ENCODE assay signal across 10 cellular contexts in genomic region chr3:142987080-142987700, GRCh38. TPM values are rescaled to one million over a fixed set of nuclear protein-coding genes. Genes with fewer than 3 reads are reported as not detected.
DNase-seq lines count a peak whose midpoint lies in the region; ATAC-seq and TF ChIP-seq lines count a peak whose summit lies in the region.
"Had no signal": no experiment of that assay in that cellular context is flagged by ENCODE, and none has a peak within 500 bp of the region (broad histone marks: within the 10 kb centered on the region; RNA-seq: fewer than 3 reads in every experiment).

No MANE protein-coding gene starts in this region.

- H3K4me3 ChIP-seq in IMR-90 (ENCODE audit: insufficient read depth, low read depth, low read length) (no peak overlapping the region), RWPE2 (ENCODE audit: severe bottlenecking) (no peak overlapping the region), esophagus squamous epithelium (no peak overlapping the region), osteoblast (ENCODE audit: insufficient read depth, low read length) (no peak overlapping the region)
- H3K4me3 ChIP-seq: BLaER1 had no signal

- in situ Hi-C loops in IMR-90 (cut with MboI; ENCODE audit: low sequenced_read_pairs) = no loop called here

- POLR2A ChIA-PET in IMR-90 (lab: Charles Lee; ENCODE audit: unreplicated experiment) = no interaction called here

- no peak overlapping the region for H2AK5ac ChIP-seq in IMR-90 (ENCODE audit: low read depth, low read length)

- H3K9ac ChIP-seq in IMR-90 (ENCODE audit: low read depth, low read length) = no peak overlapping the region
- H3K9ac ChIP-seq: BLaER1 had no signal

- no peak overlapping the region for H2BK15ac ChIP-seq in IMR-90 (ENCODE audit: low read depth, low read length)

- H4K91ac ChIP-seq in IMR-90 (ENCODE audit: insufficient read depth, low read depth, low read length) = no peak overlapping the region

- H2BK5ac ChIP-seq in IMR-90 (ENCODE audit: low read depth, low read length, poor library complexity, severe bottlenecking) = no peak overlapping the region

- H2BK120ac ChIP-seq in IMR-90 (ENCODE audit: low read depth, low read length) = no peak overlapping the region

- H3K4me2 ChIP-seq in IMR-90 (ENCODE audit: low read depth, low read length) = no peak overlapping the region
- no peak overlapping the region for H3K4me2 ChIP-seq in osteoblast (ENCODE audit: insufficient read depth, low read length)
- H3K4me2 ChIP-seq: BLaER1 had no signal

- no peaks in the 10 kb centered on the region for H3K4me1 ChIP-seq in IMR-90 (ENCODE audit: control insufficient read depth, insufficient read depth, low read length)
- H3K4me1 ChIP-seq in RWPE2 (ENCODE audit: insufficient read depth, poor library complexity, severe bottlenecking) = no peaks in the 10 kb centered on the region
- H3K4me1 ChIP-seq in esophagus squamous epithelium = peaks cover 0 to 11% (median 0%) of the 10 kb centered on the region in 3 donors
- no peaks in the 10 kb centered on the region for H3K4me1 ChIP-seq in osteoblast (ENCODE audit: insufficient read depth, low read length)

- intact Hi-C loops in IMR-90 (cut with micrococcal nuclease) = loop anchor here (1.0 to 2.0 kb wide), 3 partner anchors 58 to 400 kb away; no protein-coding TSS in a partner anchor
- intact Hi-C loops in esophagus squamous epithelium (cut with DNase I) = no loop called here
- intact Hi-C loops in sciatic nerve (cut with DNase I) = no loop called here

- no peaks in the 10 kb centered on the region for H3K36me3 ChIP-seq in IMR-90 (ENCODE audit: control insufficient read depth, insufficient read depth, low read length)
- H3K36me3 ChIP-seq in RWPE2 (ENCODE audit: low read depth) = no peaks in the 10 kb centered on the region
- H3K36me3 ChIP-seq in esophagus squamous epithelium = no peaks in the 10 kb centered on the region
- no peaks in the 10 kb centered on the region for H3K36me3 ChIP-seq in osteoblast (ENCODE audit: insufficient read depth, low read length)
- H3K36me3 ChIP-seq: BLaER1 had no signal

- H3K14ac ChIP-seq in IMR-90 (replicated peaks; ENCODE audit: low read depth, low read length) = no peak overlapping the region

- no peak overlapping the region for H2AFZ ChIP-seq in IMR-90 (replicated peaks; ENCODE audit: low read length, poor library complexity)
- peak overlapping the region; percentile 60 for H2AFZ ChIP-seq in osteoblast (ENCODE audit: low read length)

- peak; percentile 68 for TF ChIP-seq CTCF in IMR-90 (conservative IDR thresholded peaks at IDR 0.05; ENCODE audit: low read depth, low read length)
- peak; percentile 87 for TF ChIP-seq CTCF in RWPE2 (IDR thresholded peaks at IDR 0.05; ENCODE audit: poor library complexity, severe bottlenecking)
- TF ChIP-seq CTCF in esophagus squamous epithelium (IDR thresholded peaks at IDR 0.05) = peak; percentile 42 to 75 (median 60)
- peak; percentile 68 for TF ChIP-seq CTCF in osteoblast (IDR thresholded peaks at IDR 0.05; ENCODE audit: extremely low read depth, low read depth, low read length)

- H4K5ac ChIP-seq in IMR-90 (ENCODE audit: low read depth, low read length) = no peak overlapping the region

- H2BK20ac ChIP-seq in IMR-90 (ENCODE audit: low read depth, low read length) = no peak overlapping the region

- dilution Hi-C loops in IMR-90 (cut with HindIII; ENCODE audit: low sequenced_read_pairs, unreplicated experiment) = no loop called here

- no peak overlapping the region for H3K18ac ChIP-seq in IMR-90 (ENCODE audit: low read depth, low read length)

- peaks cover 17% of the 10 kb centered on the region for H3K27me3 ChIP-seq in IMR-90 (ENCODE audit: control insufficient read depth, insufficient read depth, low read length)
- no peaks in the 10 kb centered on the region for H3K27me3 ChIP-seq in RWPE2 (ENCODE audit: insufficient read depth, poor library complexity, severe bottlenecking)
- H3K27me3 ChIP-seq in esophagus squamous epithelium = no peaks in the 10 kb centered on the region
- no peaks in the 10 kb centered on the region for H3K27me3 ChIP-seq in osteoblast (ENCODE audit: insufficient read depth, low read length)
- H3K27me3 ChIP-seq: BLaER1 had no signal

- H3K79me2 ChIP-seq in osteoblast (ENCODE audit: insufficient read depth, low read length) = no peaks in the 10 kb centered on the region

- no peak overlapping the region for H3K27ac ChIP-seq in IMR-90 (ENCODE audit: insufficient read depth, low read length)
- H3K27ac ChIP-seq in RWPE2 (ENCODE audit: poor library complexity, severe bottlenecking) = no peak overlapping the region
- no peak overlapping the region for H3K27ac ChIP-seq in esophagus squamous epithelium
- H3K27ac ChIP-seq in osteoblast (ENCODE audit: low read depth, low read length) = no peak overlapping the region
- H3K27ac ChIP-seq: BLaER1 had no signal

- peak; percentile 39 for DNase-seq in DMS153 treated with DMSO at 0.1 percent for 48 hours (lab: John Stamatoyannopoulos, UW; ENCODE audit: unreplicated experiment)
- DNase-seq in DMS153 (lab: John Stamatoyannopoulos, UW) = no peak
- DNase-seq in IMR-90 = peak; percentile 55
- no peak for DNase-seq in RWPE2 (ENCODE audit: low spot score)
- DNase-seq in esophagus squamous epithelium (lab: John Stamatoyannopoulos, UW) = no peak
- DNase-seq in osteoblast (ENCODE audit: insufficient read length, low spot score, missing footprints) = peak; percentile 84
- DNase-seq in sciatic nerve (ENCODE audit: low spot score) = no peak
- DNase-seq in activated T-cell treated with anti-CD3 and anti-CD28 coated beads, Interleukin-2, amount 50 U/mL, for 48 hours = no peak

- H3K9me3 ChIP-seq in IMR-90 (ENCODE audit: control insufficient read depth, insufficient read depth, low read length) (no peaks in the 10 kb centered on the region), RWPE2 (ENCODE audit: severe bottlenecking) (no peaks in the 10 kb centered on the region), esophagus squamous epithelium (no peaks in the 10 kb centered on the region), osteoblast (ENCODE audit: low read depth, low read length) (no peaks in the 10 kb centered on the region)
- H3K9me3 ChIP-seq: BLaER1 had no signal

- BruUV-seq in IMR-90 (replicated peaks; lab: Mats Ljungman, UMichigan) = no TSS peak

- no peak overlapping the region for H3K23ac ChIP-seq in IMR-90 (ENCODE audit: low read depth, low read length)

- H2AK9ac ChIP-seq in IMR-90 (replicated peaks; ENCODE audit: low read depth, low read length, poor library complexity) = no peak overlapping the region

- no peaks in the 10 kb centered on the region for H3K79me1 ChIP-seq in IMR-90 (ENCODE audit: low read depth in 1 of 2, low read length in 2 of 2)

- CTCF ChIA-PET in IMR-90 (lab: Yijun Ruan, JAX) = interaction anchor here (0.6 to 1.6 kb wide), 9 partner anchors 14 to 409 kb away, joined by 3 to 6 read pairs (median 3); partner anchors contain the start of genes ATR and U2SURP

- TF ChIP-seq POLR2A in IMR-90 (IDR thresholded peaks at IDR 0.05; ENCODE audit: low read depth, low read length) (no peak), esophagus squamous epithelium (IDR thresholded peaks at IDR 0.05) (no peak)

- TF ChIP-seq RAD21 in IMR-90 (IDR thresholded peaks at IDR 0.05; ENCODE audit: low read length) = peak; percentile 63

- no peaks in the 10 kb centered on the region for H3K9me1 ChIP-seq in IMR-90 (ENCODE audit: insufficient read depth, low read length)

- H4K20me1 ChIP-seq in IMR-90 (ENCODE audit: insufficient read depth, low read length) (no peaks in the 10 kb centered on the region), osteoblast (ENCODE audit: insufficient read depth, low read length) (no peaks in the 10 kb centered on the region)
- H4K20me1 ChIP-seq: BLaER1 had no signal

- no peak overlapping the region for H4K8ac ChIP-seq in IMR-90 (ENCODE audit: low read depth in 2 of 2, low read length in 2 of 2)

- H3K56ac ChIP-seq in IMR-90 (ENCODE audit: extremely low read depth, insufficient read depth, low read length) = no peak overlapping the region

- no CpG with 5 or more reads among the region's 5 CpGs for WGBS in IMR-90 (ENCODE audit: extremely low coverage in 2 of 2, insufficient read length in 1 of 2), 2 experiments
- WGBS in esophagus squamous epithelium, 2 donors = 49 to 59% methylated on average over 5 of the region's 5 CpGs

- H3K4ac ChIP-seq in IMR-90 (ENCODE audit: low read depth, low read length) = no peak overlapping the region

- peak; percentile 65 for ATAC-seq in IMR-90 (ENCODE audit: low read depth)
- ATAC-seq in RWPE2 (ENCODE audit: low read depth) = 0 out of 3 replicates have a peak, but pooled peaks have one; percentile 45
- no peak for ATAC-seq in sciatic nerve

TF ChIP-seq in IMR-90, 13 proteins besides CTCF, POLR2A, EP300 and RAD21:
- TF ChIP-seq SMC3 (IDR thresholded peaks at IDR 0.05; ENCODE audit: low read depth, low read length) = peak; percentile 66
- no peak for TF ChIP-seq RFX5 (IDR thresholded peaks at IDR 0.05; ENCODE audit: low read depth, low read length)

RNA-seq across cellular contexts. Expression of gene U2SURP, which starts 14.2 kb away (rescaled TPM):
- 29.4 and 58.3 TPM in 2 replicates for total RNA-seq in IMR-90 (2012; rRNA removed)
- 20.8 and 24.8 TPM in 2 replicates for polyA plus RNA-seq in IMR-90 (2012; rRNA removed)
- polyA plus RNA-seq in IMR-90 (2012; cell fraction: cytosol; rRNA removed) = 1.1 and 2.4 TPM in 2 replicates
- polyA plus RNA-seq in IMR-90 (2012; cell fraction: nucleus; rRNA removed; ENCODE audit: low replicate concordance) = 4.6 and 45.9 TPM in 2 replicates
- 10 to 100 TPM; 25.4 to 70.8 (median 51.0) TPM for total RNA-seq in esophagus squamous epithelium
- total RNA-seq in osteoblast = 85.0 and 85.5 TPM in 2 replicates
- total RNA-seq in sciatic nerve = 125 TPM

RNA-seq across cellular contexts. Expression of gene PAQR9, which starts 23.7 kb away (rescaled TPM):
- total RNA-seq in IMR-90 (2012; rRNA removed) = not detected in 2 replicates
- 0.04 and 0.05 TPM in 2 replicates for polyA plus RNA-seq in IMR-90 (2012; rRNA removed)
- polyA plus RNA-seq in IMR-90 (2012; cell fraction: cytosol; rRNA removed) = 0.03 TPM in 1 of 2 replicates, not detected in the other
- polyA plus RNA-seq in IMR-90 (2012; cell fraction: nucleus; rRNA removed; ENCODE audit: low replicate concordance) = 0.05 and 0.12 TPM in 2 replicates
- total RNA-seq in esophagus squamous epithelium = not detected
- not detected in 2 replicates for total RNA-seq in osteoblast
- total RNA-seq in sciatic nerve = 0.13 TPM
- total RNA-seq: activated CD8-positive, alpha-beta memory T cell treated with anti-CD3 and anti-CD28 coated beads for 36 hours had no signal

Comparison
In these comparisons a context has a peak if more than half of its experiments do, and no peak if none do; other contexts are left out.
1. DNase-seq: peak in DMS153 treated with DMSO at 0.1 percent for 48 hours (single experiment), IMR-90 (single experiment) and osteoblast (single experiment); none in DMS153 (single experiment), RWPE2 (single experiment), esophagus squamous epithelium (single experiment), sciatic nerve (single experiment) and activated T-cell treated with anti-CD3 and anti-CD28 coated beads, Interleukin-2, amount 50 U/mL, for 48 hours (0 of 2).
2. Peak in every context shown above with its lines, with median percentiles within 50 percentile points of each other: CTCF ChIP-seq.